In genomic region chr9:110256392-110257096, GRCh38 we compare ENCODE assay signal across 8 cellular contexts. TPM values are rescaled to one million over a fixed set of nuclear protein-coding genes. Genes with fewer than 3 reads are reported as not detected.
DNase-seq lines count a peak whose midpoint lies in the region; TF ChIP-seq lines count a peak whose summit lies in the region.

Gene TXN (minus strand): TSS chr9:110256507. CDS start chr9:110256435, 72 bp downstream.

- peak within 1 kb of the TSS; percentile 86 for H3K4me3 ChIP-seq in LNCaP clone FGC (ENCODE audit: low read depth, low read length)
- H3K4me3 ChIP-seq in fibroblast of the aortic adventitia (ENCODE audit: low read depth, low read length) = peak within 1 kb of the TSS; percentile 88
- peak within 1 kb of the TSS; percentile 96 for H3K4me3 ChIP-seq in neural cell (ENCODE audit: low read length)
- H3K4me3 ChIP-seq in stomach = peak within 1 kb of the TSS; percentile 78 to 92 (median 90)

- peak within 1 kb of the TSS; percentile 47 for H2AFZ ChIP-seq in neural cell (ENCODE audit: low read depth, low read length)

- peak within 1 kb of the TSS; percentile 89 for H3K4me2 ChIP-seq in neural cell (ENCODE audit: low read length)

- DNase-seq in ELF-1 (ENCODE audit: low read depth, low spot score) = peak; percentile 84
- peak; percentile 95 for DNase-seq in H4 (ENCODE audit: low spot score)
- DNase-seq in LNCaP clone FGC (ENCODE audit: low read depth) = peak; percentile 72
- DNase-seq in SHP77 (lab: John Stamatoyannopoulos, UW) = peak; percentile 77 to 88
- peak; percentile 79 for DNase-seq in activated effector memory CD4-positive, alpha-beta T cell treated with Interleukin-2 at 50 U/mL for 16 hours
- peak; percentile 91 for DNase-seq in fibroblast of the aortic adventitia (ENCODE audit: low read depth)
- peak; percentile 93 for DNase-seq in stomach

- H3K9me2 ChIP-seq in neural cell (ENCODE audit: insufficient read depth, low read length) = no peaks in the 10 kb centered on the region

- H3K9ac ChIP-seq in neural cell (ENCODE audit: low read length) = peak within 1 kb of the TSS; percentile 83

- TF ChIP-seq CTCF in LNCaP clone FGC (IDR thresholded peaks at IDR 0.05; ENCODE audit: control insufficient read depth, extremely low read depth, insufficient read depth) (no peak), fibroblast of the aortic adventitia (IDR thresholded peaks at IDR 0.05; ENCODE audit: insufficient read depth, low read length) (no peak), neural cell (IDR thresholded peaks at IDR 0.05; ENCODE audit: poor library complexity, severe bottlenecking) (no peak), stomach (IDR thresholded peaks at IDR 0.05) (no peak)

- intact Hi-C loops in stomach (cut with DNase I; ENCODE audit: low total_unique reads) = no loop called here

- TF ChIP-seq POLR2A in stomach (IDR thresholded peaks at IDR 0.05) = peak in 2 of 4 donors; percentile 36 to 37

- H3K9me3 ChIP-seq in neural cell (ENCODE audit: low read length) (no peaks in the 10 kb centered on the region), stomach (no peaks in the 10 kb centered on the region)

- H3K36me3 ChIP-seq in neural cell (ENCODE audit: insufficient read depth, low read length) (no peaks in the 10 kb centered on the region), stomach (no peaks in the 10 kb centered on the region)

- H3K27ac ChIP-seq in neural cell (ENCODE audit: low read length) (peak within 1 kb of the TSS; percentile 66), stomach (peak within 1 kb of the TSS; percentile 90 to 97 (median 96))

- 0% methylated on average over 20 to 64 of the region's 64 CpGs for WGBS in stomach, 5 donors

- H3K27me3 ChIP-seq in neural cell (ENCODE audit: insufficient read depth, low read depth, low read length) (peaks cover 2% of the 10 kb centered on the region), stomach (no peaks in the 10 kb centered on the region)

- H3F3A ChIP-seq in neural cell (ENCODE audit: insufficient read depth, low read length, poor library complexity, severe bottlenecking) = no peaks in the 10 kb centered on the region

- no peaks in the 10 kb centered on the region for H4K20me1 ChIP-seq in neural cell (ENCODE audit: insufficient read depth)

- H3K4me1 ChIP-seq in stomach = peaks cover 10 to 51% (median 33%) of the 10 kb centered on the region in 4 donors

- TF ChIP-seq EP300 in neural cell (conservative IDR thresholded peaks at IDR 0.05; ENCODE audit: poor library complexity, severe bottlenecking) = no peak
- peak; percentile 79 for TF ChIP-seq EP300 in stomach (IDR thresholded peaks at IDR 0.05)

- peaks cover 32% of the 10 kb centered on the region for H3K79me2 ChIP-seq in neural cell (replicated peaks; ENCODE audit: insufficient read depth, low read length)

- TF ChIP-seq RAD21 in neural cell (conservative IDR thresholded peaks at IDR 0.05) = no peak

TF ChIP-seq in neural cell, 6 proteins besides CTCF, POLR2A, EP300 and RAD21:
- peak; percentile 74 for TF ChIP-seq POLR2AphosphoS5 (IDR thresholded peaks at IDR 0.05)
- peak; percentile 49 for TF ChIP-seq TAF1 (IDR thresholded peaks at IDR 0.05; ENCODE audit: low read depth)
- no peak for TF ChIP-seq SMC3 (conservative IDR thresholded peaks at IDR 0.05; ENCODE audit: poor library complexity)
- TF ChIP-seq, protein P1, sequence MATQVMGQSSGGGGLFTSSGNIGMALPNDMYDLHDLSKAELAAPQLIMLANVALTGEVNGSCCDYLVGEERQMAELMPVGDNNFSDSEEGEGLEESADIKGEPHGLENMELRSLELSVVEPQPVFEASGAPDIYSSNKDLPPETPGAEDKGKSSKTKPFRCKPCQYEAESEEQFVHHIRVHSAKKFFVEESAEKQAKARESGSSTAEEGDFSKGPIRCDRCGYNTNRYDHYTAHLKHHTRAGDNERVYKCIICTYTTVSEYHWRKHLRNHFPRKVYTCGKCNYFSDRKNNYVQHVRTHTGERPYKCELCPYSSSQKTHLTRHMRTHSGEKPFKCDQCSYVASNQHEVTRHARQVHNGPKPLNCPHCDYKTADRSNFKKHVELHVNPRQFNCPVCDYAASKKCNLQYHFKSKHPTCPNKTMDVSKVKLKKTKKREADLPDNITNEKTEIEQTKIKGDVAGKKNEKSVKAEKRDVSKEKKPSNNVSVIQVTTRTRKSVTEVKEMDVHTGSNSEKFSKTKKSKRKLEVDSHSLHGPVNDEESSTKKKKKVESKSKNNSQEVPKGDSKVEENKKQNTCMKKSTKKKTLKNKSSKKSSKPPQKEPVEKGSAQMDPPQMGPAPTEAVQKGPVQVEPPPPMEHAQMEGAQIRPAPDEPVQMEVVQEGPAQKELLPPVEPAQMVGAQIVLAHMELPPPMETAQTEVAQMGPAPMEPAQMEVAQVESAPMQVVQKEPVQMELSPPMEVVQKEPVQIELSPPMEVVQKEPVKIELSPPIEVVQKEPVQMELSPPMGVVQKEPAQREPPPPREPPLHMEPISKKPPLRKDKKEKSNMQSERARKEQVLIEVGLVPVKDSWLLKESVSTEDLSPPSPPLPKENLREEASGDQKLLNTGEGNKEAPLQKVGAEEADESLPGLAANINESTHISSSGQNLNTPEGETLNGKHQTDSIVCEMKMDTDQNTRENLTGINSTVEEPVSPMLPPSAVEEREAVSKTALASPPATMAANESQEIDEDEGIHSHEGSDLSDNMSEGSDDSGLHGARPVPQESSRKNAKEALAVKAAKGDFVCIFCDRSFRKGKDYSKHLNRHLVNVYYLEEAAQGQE (IDR thresholded peaks at IDR 0.05; ENCODE audit: borderline replicate concordance) = peak; percentile 25
- TF ChIP-seq EZH2 (IDR thresholded peaks at IDR 0.05; ENCODE audit: borderline replicate concordance, insufficient read depth, low read length, poor library complexity, severe bottlenecking) = no peak
- TF ChIP-seq MXI1 (conservative IDR thresholded peaks at IDR 0.05; ENCODE audit: poor library complexity, severe bottlenecking) = peak; percentile 54

RNA-seq across cellular contexts. Expression of gene TXN, which starts in this region (rescaled TPM):
- total RNA-seq in H4 (2014; rRNA removed; shearing (Covaris generic)) = 661 and 686 TPM in 2 replicates
- total RNA-seq in fibroblast of the aortic adventitia (ENCODE audit: low replicate concordance) = 316 and 708 TPM in 2 replicates
- polyA plus RNA-seq in neural cell = 279 and 304 TPM in 2 replicates
- 64.0 and 68.3 TPM in 2 replicates for polyA minus RNA-seq in neural cell
- 100 to 1,000 TPM in 4 of 5 donors, 10 to 100 TPM in 1; 89.3 to 182 (median 149) TPM for total RNA-seq in stomach
- polyA plus RNA-seq in stomach = 100 to 1,000 TPM; 382 to 786 (median 473) TPM

Comparison
In these comparisons a context has a peak if more than half of its experiments do, and no peak if none do; other contexts are left out.
1. Peak in every context shown above with its lines: DNase-seq, H3K4me3 ChIP-seq and H3K27ac ChIP-seq.